ENCODE assay signal across 1 cellular context in the genomic region with DNA sequence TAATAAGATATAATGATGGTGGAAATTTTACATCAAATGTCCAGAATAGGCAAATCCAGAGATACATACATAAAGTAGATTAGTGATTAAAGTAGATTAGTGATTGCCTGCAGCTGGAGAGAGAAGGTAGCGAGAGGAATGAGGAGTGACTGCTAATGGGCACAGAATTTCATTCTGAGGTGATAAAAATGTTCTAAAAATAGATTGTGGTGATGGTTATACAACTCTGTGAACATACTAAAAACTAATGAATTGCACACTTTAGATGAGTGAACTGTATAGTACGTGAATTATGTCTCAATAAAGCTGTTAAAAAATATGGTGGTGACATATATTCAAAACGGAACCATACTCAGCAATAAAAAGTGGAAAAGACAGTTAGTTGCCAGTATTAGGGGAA.
TF ChIP-seq lines count a peak whose summit lies in the region.

No MANE protein-coding gene starts in this region.

TF ChIP-seq in HEK293, 187 proteins besides CTCF, POLR2A, EP300 and RAD21 (continued from another document):
- no peak for TF ChIP-seq FEZF1 (tag by site-specific recombination; IDR thresholded peaks at IDR 0.05)
- TF ChIP-seq ZNF362 (tag by site-specific recombination; IDR thresholded peaks at IDR 0.05) = no peak
- TF ChIP-seq GFI1B (tag by site-specific recombination; IDR thresholded peaks at IDR 0.05) = no peak
